ENCODE assay signal across 1 cellular context in genomic region chr6:27854421-27854820, GRCh38.
TF ChIP-seq lines count a peak whose summit lies in the region.

No MANE protein-coding gene starts in this region.

TF ChIP-seq in K562, 482 proteins besides CTCF, POLR2A, EP300 and RAD21:
- TF ChIP-seq ZNF584 (CRISPR knock-in tag; IDR thresholded peaks at IDR 0.05; ENCODE audit: low read depth) (no peak), PML (IDR thresholded peaks at IDR 0.05; ENCODE audit: low read length) (0 out of 2 replicates have a peak, but pooled peaks have one; percentile 22)
